9 cellular contexts compared by ENCODE assay signal in the genomic region with DNA sequence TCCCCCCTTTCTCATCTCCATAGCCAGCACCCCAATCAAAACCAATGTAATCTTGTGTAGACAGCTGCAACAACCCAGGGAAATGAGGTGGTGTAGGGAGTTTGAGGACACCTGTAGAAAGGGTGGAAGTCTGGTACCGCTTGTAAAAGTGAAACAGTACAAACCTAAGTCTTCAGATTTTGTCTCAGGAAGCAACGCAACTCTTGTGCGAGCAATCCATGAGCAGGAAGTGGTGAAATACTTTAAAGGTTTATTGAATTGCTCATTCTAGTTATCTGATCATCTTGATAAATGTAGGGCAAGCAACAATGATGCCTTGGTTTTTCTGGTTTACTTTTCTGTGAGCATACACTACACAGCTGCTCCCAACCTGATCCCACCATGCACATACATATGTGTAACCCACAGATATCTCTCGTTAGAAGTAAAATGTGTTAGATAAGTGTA.
DNase-seq lines count a peak whose midpoint lies in the region; ATAC-seq, FAIRE-seq and TF ChIP-seq lines count a peak whose summit lies in the region.
"Had no signal": no experiment of that assay in that cellular context is flagged by ENCODE, and none has a peak within 500 bp of the region (broad histone marks: within the 10 kb centered on the region; RNA-seq: fewer than 3 reads in every experiment).

No MANE protein-coding gene starts in this region.

- H3K36me3 ChIP-seq in H1 (ENCODE audit: control insufficient read depth in 2 of 4, insufficient read depth in 4 of 4, low read length in 3 of 4) = peaks cover 0 to 17% (median 5%) of the 10 kb centered on the region in 4 experiments; a peak in 4 of 8 replicates

- H2BK20ac ChIP-seq in H1 (ENCODE audit: low read length) = no peak overlapping the region

- H3K27ac Mint-ChIP-seq in activated CD4-positive, alpha-beta T cell treated with anti-CD3 and anti-CD28 coated beads for 36 hours = peak overlapping the region; percentile 90

- intact Hi-C loops in activated CD4-positive, alpha-beta T cell treated with anti-CD3 and anti-CD28 coated beads for 36 hours (cut with DNase I, micrococcal nuclease) = loop anchor here (1.0 to 10.0 kb wide), 13 partner anchors 21 to 685 kb away; no protein-coding TSS in a partner anchor
- intact Hi-C loops in right cardiac atrium (cut with DNase I) = no loop called here
- intact Hi-C loops in lower leg skin (cut with DNase I; ENCODE audit: low total_unique reads) = no loop called here

- FAIRE-seq in H1 (lab: Jason Lieb, UNC) = no peak

- TF ChIP-seq POLR2A in H1 (IDR thresholded peaks at IDR 0.05; ENCODE audit: control extremely low read depth in 1 of 2, low read depth in 2 of 2, low read length in 2 of 2) = no peak
- no peak for TF ChIP-seq POLR2A in lower leg skin (IDR thresholded peaks at IDR 0.05)

- ATAC-seq in HG03432 (IDR thresholded peaks at IDR 0.05; ENCODE audit: unreplicated experiment) (peak; percentile 54), right cardiac atrium (no peak)
- ATAC-seq in activated CD4-positive, alpha-beta T cell treated with anti-CD3 and anti-CD28 coated beads for 36 hours = peak; percentile 89

- no peak overlapping the region for H2BK12ac ChIP-seq in H1 (ENCODE audit: low read depth, low read length)

- H2BK5ac ChIP-seq in H1 (ENCODE audit: low read depth, low read length) = no peak overlapping the region

- no peak overlapping the region for H3K18ac ChIP-seq in H1 (ENCODE audit: extremely low read depth, low read length)

- no peak overlapping the region for H4K8ac ChIP-seq in H1 (ENCODE audit: extremely low read depth, insufficient read depth, low read length)

- H3K79me1 ChIP-seq in H1 (ENCODE audit: low read depth, low read length) = no peaks in the 10 kb centered on the region

- H4K5ac ChIP-seq in H1 (ENCODE audit: insufficient read length, low read depth, low read length) = no peak overlapping the region

- H3K27ac ChIP-seq in H1 (ENCODE audit: low read depth, low read length) = 0 out of 2 replicates have a peak overlapping the region, but pooled peaks have one; percentile 21
- H3K27ac ChIP-seq in right cardiac atrium (ENCODE audit: low read length) = no peak overlapping the region

- no peaks in the 10 kb centered on the region for H3K79me2 ChIP-seq in H1 (ENCODE audit: control insufficient read depth in 1 of 2, insufficient read depth in 2 of 2, low read length in 2 of 2)

- TF ChIP-seq CTCF in H1 (IDR thresholded peaks at IDR 0.05; ENCODE audit: control extremely low read depth in 1 of 3, insufficient read depth in 1 of 3, low read depth in 1 of 3, low read length in 3 of 3) (no peak), lower leg skin (IDR thresholded peaks at IDR 0.05) (no peak)

- no peak overlapping the region for H2BK15ac ChIP-seq in H1 (ENCODE audit: low read length)

- H4K20me1 ChIP-seq in H1 (replicated peaks in 1 of 2; ENCODE audit: control insufficient read depth in 1 of 2, insufficient read depth in 2 of 2, low read length in 2 of 2) = no peaks in the 10 kb centered on the region

- no peak overlapping the region for H3K4ac ChIP-seq in H1 (replicated peaks; ENCODE audit: insufficient read length, low read depth, low read length)

- peak overlapping the region; percentile 70 for H3K4me3 Mint-ChIP-seq in activated CD4-positive, alpha-beta T cell treated with anti-CD3 and anti-CD28 coated beads for 36 hours
- H3K4me3 Mint-ChIP-seq: H9 had no signal

- no peaks in the 10 kb centered on the region for H3K9me3 ChIP-seq in H1 (ENCODE audit: insufficient read depth in 2 of 2, low read depth in 1 of 2, low read length in 1 of 2)
- H3K9me3 ChIP-seq in right cardiac atrium (ENCODE audit: control insufficient read depth, low read length) = no peaks in the 10 kb centered on the region

- TF ChIP-seq EP300 in H1 (IDR thresholded peaks at IDR 0.05; ENCODE audit: borderline replicate concordance in 1 of 2, low read depth in 2 of 2, low read length in 2 of 2) = no peak

- H3K56ac ChIP-seq in H1 (replicated peaks; ENCODE audit: insufficient read length, low read depth, low read length) = no peak overlapping the region

- peaks cover 10% of the 10 kb centered on the region for H3K36me3 Mint-ChIP-seq in activated CD4-positive, alpha-beta T cell treated with anti-CD3 and anti-CD28 coated beads for 36 hours (ENCODE audit: low read depth)

- no peak overlapping the region for H4K91ac ChIP-seq in H1 (replicated peaks; ENCODE audit: insufficient read length, low read length)

- H3K14ac ChIP-seq in H1 (ENCODE audit: insufficient read length) = no peak overlapping the region

- H3K9ac ChIP-seq in H1 (replicated peaks in 1 of 4; ENCODE audit: extremely low read depth in 1 of 4, low read depth in 3 of 4, low read length in 3 of 4) = no peak overlapping the region

- no peak overlapping the region for H2AK5ac ChIP-seq in H1 (ENCODE audit: low read depth, low read length)

- peaks cover 10% of the 10 kb centered on the region for H3K9me3 Mint-ChIP-seq in activated CD4-positive, alpha-beta T cell treated with anti-CD3 and anti-CD28 coated beads for 36 hours (ENCODE audit: low read depth)
- H3K9me3 Mint-ChIP-seq: H9 had no signal

- CTCF ChIA-PET in activated CD4-positive, alpha-beta T cell treated with anti-CD3 and anti-CD28 coated beads for 36 hours (lab: Charles Lee) = interaction anchor here (0.5 to 1.9 kb wide), 7 partner anchors 35 to 160 kb away, joined by 3 to 7 read pairs (median 4); no protein-coding TSS in a partner anchor
- CTCF ChIA-PET in H1 (lab: Charles Lee; ENCODE audit: partially characterized antibody) = no interaction called here

- no peak overlapping the region for H3K23ac ChIP-seq in H1 (ENCODE audit: insufficient read length)

- H2AFZ ChIP-seq in H1 (ENCODE audit: low read length) = no peak overlapping the region

- POLR2A ChIA-PET in activated CD4-positive, alpha-beta T cell treated with anti-CD3 and anti-CD28 coated beads for 36 hours (lab: Charles Lee) = interaction anchor here (0.6 to 0.8 kb wide), 4 partner anchors 35 to 1318 kb away, joined by 3 to 5 read pairs (median 4); no protein-coding TSS in a partner anchor
- POLR2A ChIA-PET in H1 (lab: Charles Lee; ENCODE audit: partially characterized antibody) = no interaction called here

- DNase-seq in activated CD4-positive, alpha-beta T cell treated with anti-CD3 and anti-CD28 coated beads for 36 hours = peak; percentile 64
- DNase-seq in H1 (ENCODE audit: low read depth in 1 of 2, low spot score in 2 of 2) (no peak), putamen (ENCODE audit: low spot score) (no peak), right cardiac atrium (no peak), DMS 273 (lab: John Stamatoyannopoulos, UW; ENCODE audit: unreplicated experiment) (no peak), lower leg skin (ENCODE audit: low spot score in 2 of 2) (no peak)
- peak; percentile 24 to 25 for DNase-seq in stimulated activated CD8-positive, alpha-beta memory T cell treated with anti-CD3 and anti-CD28 coated beads, Interleukin-15, amount 100 ng/mL, for 48 hours (ENCODE audit: low read depth in 2 of 2)
- DNase-seq: H9 had no signal

- H3K27me3 ChIP-seq in H1 (replicated peaks in 1 of 4; ENCODE audit: control insufficient read depth in 3 of 4, extremely low read depth in 1 of 4, insufficient read depth in 3 of 4, low read length in 3 of 4) (no peaks in the 10 kb centered on the region), right cardiac atrium (ENCODE audit: control insufficient read depth, insufficient read depth) (no peaks in the 10 kb centered on the region)

- H3K4me1 Mint-ChIP-seq in activated CD4-positive, alpha-beta T cell treated with anti-CD3 and anti-CD28 coated beads for 36 hours = peaks cover 60% of the 10 kb centered on the region

- no peaks in the 10 kb centered on the region for H3K4me1 ChIP-seq in H1 (replicated peaks in 1 of 4; ENCODE audit: control insufficient read depth in 3 of 4, insufficient read depth in 4 of 4, low read length in 3 of 4)
- H3K4me1 ChIP-seq in right cardiac atrium (ENCODE audit: control insufficient read depth, insufficient read depth, low read length) = peaks cover 1% of the 10 kb centered on the region

- WGBS in H1 (ENCODE audit: extremely low coverage in 1 of 2, insufficient coverage in 1 of 2, insufficient read length in 1 of 2, insufficient replicate concordance in 2 of 2, low coverage in 1 of 2, low lambda C conversion rate in 2 of 2, missing lambda C conversion rate in 1 of 2), 2 experiments = 78% methylated on average over 4 of the region's 4 CpGs; no CpG with 5 or more reads in 1 of the 2 experiments
- WGBS in right cardiac atrium = 70% methylated on average over 4 of the region's 4 CpGs
- 62 to 85% methylated on average over 4 of the region's 4 CpGs for WGBS in lower leg skin, 2 donors

- H3K4me2 ChIP-seq in H1 (ENCODE audit: insufficient read depth in 1 of 2, low read depth in 2 of 2, low read length in 2 of 2) = no peak overlapping the region

- no peak overlapping the region for H2BK120ac ChIP-seq in H1 (replicated peaks; ENCODE audit: low read depth, low read length)

- TF ChIP-seq RAD21 in H1 (IDR thresholded peaks at IDR 0.05 in 1 of 2, conservative IDR thresholded peaks at IDR 0.05 in 1 of 2; ENCODE audit: low read depth in 2 of 2, low read length in 2 of 2) = no peak

- no peak overlapping the region for H3K4me3 ChIP-seq in H1 (ENCODE audit: extremely low read depth in 1 of 4, insufficient read depth in 2 of 4, low read depth in 3 of 4, low read length in 4 of 4)
- H3K4me3 ChIP-seq in right cardiac atrium (ENCODE audit: low read length) = no peak overlapping the region
- H3K4me3 ChIP-seq in lower leg skin (ENCODE audit: low read depth, poor library complexity, severe bottlenecking) = no peak overlapping the region

- H3K27me3 Mint-ChIP-seq in activated CD4-positive, alpha-beta T cell treated with anti-CD3 and anti-CD28 coated beads for 36 hours = no peaks in the 10 kb centered on the region

- no peaks in the 10 kb centered on the region for H3K23me2 ChIP-seq in H1 (ENCODE audit: low read depth, low read length)

TF ChIP-seq in H1, 55 proteins besides CTCF, POLR2A, EP300 and RAD21:
- no peak for TF ChIP-seq HDAC6 (IDR thresholded peaks at IDR 0.05; ENCODE audit: low read depth, low read length)
- TF ChIP-seq POLR2AphosphoS5 (IDR thresholded peaks at IDR 0.05; ENCODE audit: low read depth, low read length) = no peak
- no peak for TF ChIP-seq SAP30 (IDR thresholded peaks at IDR 0.05; ENCODE audit: insufficient read depth, insufficient replicate concordance, low read length)
- TF ChIP-seq, protein P1, sequence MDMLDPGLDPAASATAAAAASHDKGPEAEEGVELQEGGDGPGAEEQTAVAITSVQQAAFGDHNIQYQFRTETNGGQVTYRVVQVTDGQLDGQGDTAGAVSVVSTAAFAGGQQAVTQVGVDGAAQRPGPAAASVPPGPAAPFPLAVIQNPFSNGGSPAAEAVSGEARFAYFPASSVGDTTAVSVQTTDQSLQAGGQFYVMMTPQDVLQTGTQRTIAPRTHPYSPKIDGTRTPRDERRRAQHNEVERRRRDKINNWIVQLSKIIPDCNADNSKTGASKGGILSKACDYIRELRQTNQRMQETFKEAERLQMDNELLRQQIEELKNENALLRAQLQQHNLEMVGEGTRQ (IDR thresholded peaks at IDR 0.05; ENCODE audit: low read length) = no peak
- TF ChIP-seq TEAD4 (IDR thresholded peaks at IDR 0.05; ENCODE audit: low read depth, low read length) = no peak

Comparison
In these comparisons a context has a peak if more than half of its experiments do, and no peak if none do; other contexts are left out.
1. ATAC-seq: peak in HG03432 (single experiment) and activated CD4-positive, alpha-beta T cell treated with anti-CD3 and anti-CD28 coated beads for 36 hours (single experiment); none in right cardiac atrium (0 of 2).
2. DNase-seq: peak in activated CD4-positive, alpha-beta T cell treated with anti-CD3 and anti-CD28 coated beads for 36 hours (single experiment) and stimulated activated CD8-positive, alpha-beta memory T cell treated with anti-CD3 and anti-CD28 coated beads, Interleukin-15, amount 100 ng/mL, for 48 hours (2 of 2); none in H1 (0 of 2), putamen (single experiment), right cardiac atrium (0 of 3), DMS 273 (single experiment) and lower leg skin (0 of 2).
3. intact Hi-C loops: an anchor here in activated CD4-positive, alpha-beta T cell treated with anti-CD3 and anti-CD28 coated beads for 36 hours (1.0 to 10.0 kb wide); none called in right cardiac atrium and lower leg skin.